19 cellular contexts compared by ENCODE assay signal in the genomic region with DNA sequence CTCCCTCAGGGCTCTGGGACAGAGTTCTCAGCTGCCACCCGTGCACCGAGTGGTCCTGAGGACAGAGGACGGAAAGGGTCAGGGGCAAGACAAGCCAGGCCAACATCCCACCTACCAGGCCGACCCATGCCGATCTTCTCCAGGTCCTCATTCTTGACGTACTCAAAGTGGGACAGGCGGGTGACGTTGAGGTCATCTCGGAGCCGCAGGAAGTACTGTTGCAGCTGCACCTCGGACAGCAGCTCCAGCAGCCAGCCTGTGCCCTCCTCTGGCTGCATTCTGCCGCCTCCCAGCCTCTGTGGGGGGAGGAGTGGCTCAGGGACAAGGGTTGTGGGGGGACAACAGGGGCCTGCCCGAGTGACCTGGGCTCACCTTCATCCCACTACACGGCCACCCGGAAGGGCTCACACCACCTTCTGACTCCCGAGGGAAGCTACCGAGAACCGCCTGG. TPM values are rescaled to one million over a fixed set of nuclear protein-coding genes. Genes with fewer than 3 reads are reported as not detected.
DNase-seq lines count a peak whose midpoint lies in the region; ATAC-seq and TF ChIP-seq lines count a peak whose summit lies in the region.
"Had no signal": no experiment of that assay in that cellular context is flagged by ENCODE, and none has a peak within 500 bp of the region (broad histone marks: within the 10 kb centered on the region; RNA-seq: fewer than 3 reads in every experiment).

No MANE protein-coding gene starts in this region.

- peak overlapping the region; percentile 23; the same call in 1 of the 2 replicates for H3K27ac ChIP-seq in BLaER1
- no peak overlapping the region for H3K27ac ChIP-seq in neural progenitor cell
- H3K27ac ChIP-seq in adrenal gland: no peak overlapping the region
- H3K27ac ChIP-seq: A549, C4-2B had no signal

- H3K36me3 ChIP-seq in BLaER1: peaks cover 20% of the 10 kb centered on the region
- H3K36me3 ChIP-seq in neural progenitor cell: no peaks in the 10 kb centered on the region
- peaks cover 0 to 17% of the 10 kb centered on the region in 2 donors for H3K36me3 ChIP-seq in adrenal gland (replicated peaks in 1 of 2)

- H3F3A ChIP-seq in neural progenitor cell (ENCODE audit: low read depth): peaks cover 35% of the 10 kb centered on the region

- 82 to 93% (median 89%) methylated on average over 9 to 18 of the region's 18 CpGs for WGBS in adrenal gland, 4 donors

- H3K27ac Mint-ChIP-seq in glutamatergic neuron (ENCODE audit: unreplicated experiment): no peak overlapping the region
- H3K27ac Mint-ChIP-seq in neural progenitor cell: no peak overlapping the region

- H3K79me2 ChIP-seq in neural progenitor cell (ENCODE audit: low read depth): peaks cover 19% of the 10 kb centered on the region

- H3K9ac ChIP-seq in BLaER1: no peak overlapping the region
- H3K9ac ChIP-seq in neural progenitor cell: no peak overlapping the region

- no peak for TF ChIP-seq POLR2A in adrenal gland (IDR thresholded peaks at IDR 0.05)

- peaks cover 22% of the 10 kb centered on the region for H3K4me1 Mint-ChIP-seq in glutamatergic neuron (ENCODE audit: low read depth, unreplicated experiment)
- H3K4me1 Mint-ChIP-seq in neural progenitor cell: peaks cover 45% of the 10 kb centered on the region

- TF ChIP-seq EP300 in Ishikawa (IDR thresholded peaks at IDR 0.05; ENCODE audit: borderline replicate concordance): no peak

- TF ChIP-seq CTCF in glutamatergic neuron (IDR thresholded peaks at IDR 0.05; ENCODE audit: partially characterized antibody, unreplicated experiment): no peak
- no peak for TF ChIP-seq CTCF in neural progenitor cell (IDR thresholded peaks at IDR 0.05)
- TF ChIP-seq CTCF in adrenal gland (IDR thresholded peaks at IDR 0.05): no peak

- H3K4me2 ChIP-seq in BLaER1 (peak overlapping the region; percentile 7), neural progenitor cell (no peak overlapping the region)
- H3K4me2 ChIP-seq: A549 had no signal

- H3K9me3 ChIP-seq in BLaER1 (no peaks in the 10 kb centered on the region), neural progenitor cell (ENCODE audit: low read depth) (no peaks in the 10 kb centered on the region), adrenal gland (replicated peaks in 1 of 3) (no peaks in the 10 kb centered on the region)
- H3K9me3 ChIP-seq: A549 had no signal

- no peak for TF ChIP-seq RAD21 in Ishikawa (IDR thresholded peaks at IDR 0.05; ENCODE audit: low read depth)

- no peak overlapping the region for H2AFZ ChIP-seq in neural progenitor cell (replicated peaks)

- H3K9me3 Mint-ChIP-seq in glutamatergic neuron (ENCODE audit: unreplicated experiment) (peaks cover 3% of the 10 kb centered on the region), neural progenitor cell (no peaks in the 10 kb centered on the region)

- intact Hi-C loops in adrenal gland (cut with DNase I) (no loop called here), posterior vena cava (cut with DNase I) (no loop called here)

- peak; percentile 11 for DNase-seq in glutamatergic neuron
- no peak for DNase-seq in neural progenitor cell (ENCODE audit: low spot score)
- no peak for DNase-seq in adrenal gland
- no peak for DNase-seq in posterior vena cava (ENCODE audit: low spot score)
- no peak for DNase-seq in NCI-H2196 (lab: John Stamatoyannopoulos, UW; ENCODE audit: unreplicated experiment)
- DNase-seq: DMS 273 treated with DMSO at 0.1 percent for 48 hours, GDM1, MM.1S, NCI-H1092 treated with DMSO at 0.1 percent for 48 hours, NCI-H1694 treated with DMSO at 0.1 percent for 48 hours, NCI-H345, NCI-H526 treated with DMSO at 0.1 percent for 48 hours, OCI-M1 had no signal

- no peaks in the 10 kb centered on the region for H3K27me3 ChIP-seq in BLaER1
- H3K27me3 ChIP-seq in neural progenitor cell: no peaks in the 10 kb centered on the region
- H3K27me3 ChIP-seq in adrenal gland: no peaks in the 10 kb centered on the region

- H3K4me3 ChIP-seq in BLaER1 (no peak overlapping the region), neural progenitor cell (no peak overlapping the region), adrenal gland (no peak overlapping the region)
- H3K4me3 ChIP-seq: A549, GM12878 had no signal

- peaks cover 100% of the 10 kb centered on the region for H3K4me1 ChIP-seq in BLaER1
- peaks cover 48% of the 10 kb centered on the region for H3K4me1 ChIP-seq in neural progenitor cell
- H3K4me1 ChIP-seq in adrenal gland (replicated peaks in 1 of 2): peaks cover 0 to 14% of the 10 kb centered on the region in 2 donors
- H3K4me1 ChIP-seq: A549 had no signal

- peaks cover 2% of the 10 kb centered on the region for H3K27me3 Mint-ChIP-seq in glutamatergic neuron (ENCODE audit: unreplicated experiment)
- H3K27me3 Mint-ChIP-seq in neural progenitor cell (ENCODE audit: insufficient read depth, low read depth): no peaks in the 10 kb centered on the region

- no peaks in the 10 kb centered on the region for H3K36me3 Mint-ChIP-seq in glutamatergic neuron (ENCODE audit: unreplicated experiment)
- H3K36me3 Mint-ChIP-seq in neural progenitor cell: peaks cover 6% of the 10 kb centered on the region

- no peak for ATAC-seq in GM21576 (IDR thresholded peaks at IDR 0.05; ENCODE audit: unreplicated experiment)
- ATAC-seq: A549, GM12878 had no signal

- peaks cover 71% of the 10 kb centered on the region for H4K20me1 ChIP-seq in BLaER1
- H4K20me1 ChIP-seq in neural progenitor cell (ENCODE audit: low read depth): peaks cover 48% of the 10 kb centered on the region

- H3K4me3 Mint-ChIP-seq in glutamatergic neuron (ENCODE audit: unreplicated experiment): no peak overlapping the region
- H3K4me3 Mint-ChIP-seq in neural progenitor cell: peak overlapping the region; percentile 57

TF ChIP-seq in Ishikawa, 13 proteins besides CTCF, POLR2A, EP300 and RAD21:
- TF ChIP-seq, protein P1, sequence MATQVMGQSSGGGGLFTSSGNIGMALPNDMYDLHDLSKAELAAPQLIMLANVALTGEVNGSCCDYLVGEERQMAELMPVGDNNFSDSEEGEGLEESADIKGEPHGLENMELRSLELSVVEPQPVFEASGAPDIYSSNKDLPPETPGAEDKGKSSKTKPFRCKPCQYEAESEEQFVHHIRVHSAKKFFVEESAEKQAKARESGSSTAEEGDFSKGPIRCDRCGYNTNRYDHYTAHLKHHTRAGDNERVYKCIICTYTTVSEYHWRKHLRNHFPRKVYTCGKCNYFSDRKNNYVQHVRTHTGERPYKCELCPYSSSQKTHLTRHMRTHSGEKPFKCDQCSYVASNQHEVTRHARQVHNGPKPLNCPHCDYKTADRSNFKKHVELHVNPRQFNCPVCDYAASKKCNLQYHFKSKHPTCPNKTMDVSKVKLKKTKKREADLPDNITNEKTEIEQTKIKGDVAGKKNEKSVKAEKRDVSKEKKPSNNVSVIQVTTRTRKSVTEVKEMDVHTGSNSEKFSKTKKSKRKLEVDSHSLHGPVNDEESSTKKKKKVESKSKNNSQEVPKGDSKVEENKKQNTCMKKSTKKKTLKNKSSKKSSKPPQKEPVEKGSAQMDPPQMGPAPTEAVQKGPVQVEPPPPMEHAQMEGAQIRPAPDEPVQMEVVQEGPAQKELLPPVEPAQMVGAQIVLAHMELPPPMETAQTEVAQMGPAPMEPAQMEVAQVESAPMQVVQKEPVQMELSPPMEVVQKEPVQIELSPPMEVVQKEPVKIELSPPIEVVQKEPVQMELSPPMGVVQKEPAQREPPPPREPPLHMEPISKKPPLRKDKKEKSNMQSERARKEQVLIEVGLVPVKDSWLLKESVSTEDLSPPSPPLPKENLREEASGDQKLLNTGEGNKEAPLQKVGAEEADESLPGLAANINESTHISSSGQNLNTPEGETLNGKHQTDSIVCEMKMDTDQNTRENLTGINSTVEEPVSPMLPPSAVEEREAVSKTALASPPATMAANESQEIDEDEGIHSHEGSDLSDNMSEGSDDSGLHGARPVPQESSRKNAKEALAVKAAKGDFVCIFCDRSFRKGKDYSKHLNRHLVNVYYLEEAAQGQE (IDR thresholded peaks at IDR 0.05; ENCODE audit: low read depth): 0 out of 2 replicates have a peak, but pooled peaks have one; percentile 16
- TF ChIP-seq CREB1 (IDR thresholded peaks at IDR 0.05; ENCODE audit: low read depth) (no peak), EGR1 (IDR thresholded peaks at IDR 0.05) (no peak), TCF12 (IDR thresholded peaks at IDR 0.05; ENCODE audit: low read depth) (no peak), ZBTB7A (IDR thresholded peaks at IDR 0.05; ENCODE audit: low read depth) (no peak), YY1 (IDR thresholded peaks at IDR 0.05; ENCODE audit: low read depth) (no peak), TEAD4 (IDR thresholded peaks at IDR 0.05) (no peak)
- TF ChIP-seq, protein P2, sequence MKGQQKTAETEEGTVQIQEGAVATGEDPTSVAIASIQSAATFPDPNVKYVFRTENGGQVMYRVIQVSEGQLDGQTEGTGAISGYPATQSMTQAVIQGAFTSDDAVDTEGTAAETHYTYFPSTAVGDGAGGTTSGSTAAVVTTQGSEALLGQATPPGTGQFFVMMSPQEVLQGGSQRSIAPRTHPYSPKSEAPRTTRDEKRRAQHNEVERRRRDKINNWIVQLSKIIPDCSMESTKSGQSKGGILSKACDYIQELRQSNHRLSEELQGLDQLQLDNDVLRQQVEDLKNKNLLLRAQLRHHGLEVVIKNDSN (IDR thresholded peaks at IDR 0.05): no peak
- TF ChIP-seq, protein P3, sequence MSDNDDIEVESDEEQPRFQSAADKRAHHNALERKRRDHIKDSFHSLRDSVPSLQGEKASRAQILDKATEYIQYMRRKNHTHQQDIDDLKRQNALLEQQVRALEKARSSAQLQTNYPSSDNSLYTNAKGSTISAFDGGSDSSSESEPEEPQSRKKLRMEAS (IDR thresholded peaks at IDR 0.05): no peak

RNA-seq across cellular contexts. Expression of a gene that starts 20.0 kb away (rescaled TPM):
- 46.2 TPM for total RNA-seq in glutamatergic neuron (ENCODE audit: unreplicated experiment)
- total RNA-seq in neural progenitor cell (ENCODE audit: low replicate concordance): 5.4 and 19.0 TPM in 2 replicates
- 10 to 100 TPM in 6 of 8 donors, 1 to 10 TPM in 2; 5.8 to 48.5 (median 24.7) TPM for total RNA-seq in adrenal gland
- 100 to 1,000 TPM in 1 of 3 donors, 10 to 100 TPM in 1, 1 to 10 TPM in 1; 6.1 to 161 (median 65.4) TPM for polyA plus RNA-seq in adrenal gland
- 10 to 100 TPM; 24.3 to 34.1 TPM for total RNA-seq in posterior vena cava
